ENCODE assay signal across 11 cellular contexts in genomic region chr6:26332408-26332807, GRCh38. TPM values are rescaled to one million over a fixed set of nuclear protein-coding genes. Genes with fewer than 3 reads are reported as not detected.
A peak's percentile ranks its signal among the peaks of the same experiment; 100 is the strongest.
DNase-seq lines count a peak whose midpoint lies in the region; ATAC-seq and TF ChIP-seq lines count a peak whose summit lies in the region.
"Had no signal": no experiment of that assay in that cellular context is flagged by ENCODE, and none has a peak within 500 bp of the region (broad histone marks: within the 10 kb centered on the region; RNA-seq: fewer than 3 reads in every experiment).

No MANE protein-coding gene starts in this region.

- POLR2A ChIA-PET in CD4-positive, alpha-beta T cell (lab: Charles Lee): interaction anchor here (1.0 to 6.2 kb wide), 10 partner anchors 9 to 205 kb away, joined by 3 to 39 read pairs (median 8); partner anchors contain the start of gene HMGN4

- intact Hi-C loops in CD4-positive, alpha-beta T cell (cut with DNase I, micrococcal nuclease): loop anchor here in 1 of 2 experiments (5.0 kb wide), 1 partner anchor 220 kb away; no protein-coding TSS in a partner anchor

- peaks cover 40% of the 10 kb centered on the region for H3K36me3 Mint-ChIP-seq in CD4-positive, alpha-beta T cell (ENCODE audit: low read depth)

- peak overlapping the region; percentile 54 for H3K4me3 ChIP-seq in H7 (ENCODE audit: insufficient read depth, low read depth, low read length)
- H3K4me3 ChIP-seq in WI38 (ENCODE audit: low read depth, low read length): peak overlapping the region; percentile 66
- H3K4me3 ChIP-seq in iPS-15b (ENCODE audit: low read depth, low read length): peak overlapping the region; percentile 34
- H3K4me3 ChIP-seq: ovary had no signal

- peaks cover 6% of the 10 kb centered on the region for H3K9me3 Mint-ChIP-seq in CD4-positive, alpha-beta T cell

- peak overlapping the region; percentile 44 for H3K4me3 Mint-ChIP-seq in CD4-positive, alpha-beta T cell

- H3K36me3 ChIP-seq in H7 (replicated peaks; ENCODE audit: control insufficient read depth, insufficient read depth, low read length): no peaks in the 10 kb centered on the region
- H3K36me3 ChIP-seq in iPS-15b (ENCODE audit: control insufficient read depth, insufficient read depth, low read length): no peaks in the 10 kb centered on the region
- H3K36me3 ChIP-seq: heart right ventricle, ovary had no signal

- H3K9ac ChIP-seq in iPS-15b (ENCODE audit: low read depth, low read length): no peak overlapping the region

- peaks cover 23% of the 10 kb centered on the region for H3K27me3 ChIP-seq in CD4-positive, alpha-beta T cell (ENCODE audit: control insufficient read depth, insufficient read depth, low read length)
- peaks cover 13% of the 10 kb centered on the region for H3K27me3 ChIP-seq in H7 (ENCODE audit: control insufficient read depth, insufficient read depth, low read length)
- H3K27me3 ChIP-seq in iPS-15b (ENCODE audit: control insufficient read depth, insufficient read depth, low read length): peaks cover 29% of the 10 kb centered on the region
- H3K27me3 ChIP-seq: ovary had no signal

- peak overlapping the region; percentile 92 for H3K27ac Mint-ChIP-seq in CD4-positive, alpha-beta T cell

- peaks cover 2% of the 10 kb centered on the region for H3K4me1 ChIP-seq in iPS-15b (ENCODE audit: control insufficient read depth, insufficient read depth, low read length)

- no peak for ATAC-seq in CD4-positive, alpha-beta T cell (ENCODE audit: poor library complexity)
- ATAC-seq in GM21825 (IDR thresholded peaks at IDR 0.05; ENCODE audit: unreplicated experiment) (no peak), HG03439 (IDR thresholded peaks at IDR 0.05; ENCODE audit: unreplicated experiment) (no peak)
- ATAC-seq: heart right ventricle had no signal

- TF ChIP-seq CTCF in CD4-positive, alpha-beta T cell (IDR thresholded peaks at IDR 0.05): no peak
- TF ChIP-seq CTCF in WI38 (IDR thresholded peaks at IDR 0.05; ENCODE audit: low read depth, low read length): no peak

- peaks cover 38% of the 10 kb centered on the region for H3K27me3 Mint-ChIP-seq in CD4-positive, alpha-beta T cell

- peaks cover 65% of the 10 kb centered on the region for H3K4me1 Mint-ChIP-seq in CD4-positive, alpha-beta T cell (ENCODE audit: low read depth)

- no peak for DNase-seq in CD4-positive, alpha-beta T cell
- no peak for DNase-seq in H7
- no peak for DNase-seq in effector CD8-positive, alpha-beta T cell (lab: John Stamatoyannopoulos, UW)
- no peak for DNase-seq in stimulated activated CD8-positive, alpha-beta memory T cell treated with anti-CD3 and anti-CD28 coated beads, Interleukin-4, amount 100 ng/mL, for 48 hours
- DNase-seq: heart right ventricle, NCI-H1092, ovary had no signal

- CTCF ChIA-PET in CD4-positive, alpha-beta T cell (lab: Charles Lee): interaction anchor here (2.0 to 5.9 kb wide), 2 partner anchors 9 to 263 kb away, joined by 5 to 29 read pairs; no protein-coding TSS in a partner anchor

- no peaks in the 10 kb centered on the region for H3K9me3 ChIP-seq in CD4-positive, alpha-beta T cell (ENCODE audit: control insufficient read depth, low read length)
- H3K9me3 ChIP-seq in iPS-15b (ENCODE audit: control insufficient read depth, insufficient read depth, low read length): no peaks in the 10 kb centered on the region
- H3K9me3 ChIP-seq: ovary had no signal

- no peak overlapping the region for H3K27ac ChIP-seq in CD4-positive, alpha-beta T cell (ENCODE audit: low read depth, low read length)
- H3K27ac ChIP-seq: heart right ventricle, ovary had no signal

RNA-seq across cellular contexts. Expression of gene BTN3A2, which starts 32.6 kb away (rescaled TPM):
- total RNA-seq in CD4-positive, alpha-beta T cell: 10 to 100 TPM; 40.6 to 45.5 TPM
- 1.4 and 1.6 TPM in 2 replicates for total RNA-seq in H7 (2014; rRNA removed; shearing (Covaris generic))

RNA-seq across cellular contexts. Expression of gene BTN2A2, which starts 50.5 kb away (rescaled TPM):
- total RNA-seq in CD4-positive, alpha-beta T cell: 10 to 100 TPM in 1 of 2 experiments, 1 to 10 TPM in 1; 9.7 to 10.7 TPM
- total RNA-seq in H7 (2014; rRNA removed; shearing (Covaris generic)): 9.5 and 10.6 TPM in 2 replicates

Comparison
In these comparisons a context has a peak if more than half of its experiments do, and no peak if none do; other contexts are left out.
1. RNA of gene BTN3A2, which starts 32.6 kb away (total RNA-seq): 40.6 to 45.5 TPM in CD4-positive, alpha-beta T cell; 1.4 to 1.6 TPM in H7; every median in the first group is over 10 times any median in the second.
2. Peak in every context shown above with its lines, with median percentiles within 50 percentile points of each other: H3K4me3 ChIP-seq.